ENCODE assay signal across 16 cellular contexts in genomic region chrX:134418317-134419113, GRCh38. TPM values are rescaled to one million over a fixed set of nuclear protein-coding genes. Genes with fewer than 3 reads are reported as not detected.
DNase-seq lines count a peak whose midpoint lies in the region; ATAC-seq and TF ChIP-seq lines count a peak whose summit lies in the region.
"Had no signal": no experiment of that assay in that cellular context is flagged by ENCODE, and none has a peak within 500 bp of the region (broad histone marks: within the 10 kb centered on the region; RNA-seq: fewer than 3 reads in every experiment).

No MANE protein-coding gene starts in this region.

- H3K79me2 ChIP-seq in smooth muscle cell (ENCODE audit: low read depth) = no peaks in the 10 kb centered on the region

- H3K4me1 ChIP-seq in adrenal gland (replicated peaks in 1 of 2) (no peaks in the 10 kb centered on the region), smooth muscle cell (ENCODE audit: low read depth) (no peaks in the 10 kb centered on the region)
- H3K4me1 ChIP-seq: BLaER1 had no signal

- no peak for ATAC-seq in HG02759 (IDR thresholded peaks at IDR 0.05; ENCODE audit: unreplicated experiment)

- H3K9me3 ChIP-seq in adrenal gland (replicated peaks in 1 of 3) (no peaks in the 10 kb centered on the region), smooth muscle cell (replicated peaks; ENCODE audit: low read depth) (no peaks in the 10 kb centered on the region)
- H3K9me3 ChIP-seq: BLaER1, SK-N-SH had no signal

- H3K27ac ChIP-seq in adrenal gland (no peak overlapping the region), smooth muscle cell (ENCODE audit: low read depth) (no peak overlapping the region)
- H3K27ac ChIP-seq: BLaER1, RWPE1 had no signal

- no peak overlapping the region for H3K4me3 ChIP-seq in adrenal gland
- no peak overlapping the region for H3K4me3 ChIP-seq in smooth muscle cell
- H3K4me3 ChIP-seq: BLaER1 had no signal

- no peaks in the 10 kb centered on the region for H4K20me1 ChIP-seq in smooth muscle cell (ENCODE audit: low read depth)

- H3K36me3 ChIP-seq in adrenal gland (replicated peaks in 1 of 2) (peaks cover 0 to 4% of the 10 kb centered on the region in 2 donors), smooth muscle cell (ENCODE audit: low read depth) (no peaks in the 10 kb centered on the region)

- intact Hi-C loops in adrenal gland (cut with DNase I) = no loop called here

- no peak overlapping the region for H2AFZ ChIP-seq in smooth muscle cell (ENCODE audit: low read depth)

- peak; percentile 3 for DNase-seq in HT1080 (ENCODE audit: low read depth)
- DNase-seq in adrenal gland = peak in 6 of 7 donors; percentile 24 to 68 (median 45)
- DNase-seq in iris pigment epithelial cell (ENCODE audit: low read depth) = peak; percentile 24
- no peak for DNase-seq in smooth muscle cell (lab: John Stamatoyannopoulos, UW; ENCODE audit: unreplicated experiment)
- DNase-seq in erythroblast (lab: John Stamatoyannopoulos, UW) = no peak
- DNase-seq in amygdala (lab: John Stamatoyannopoulos, UW) = no peak
- DNase-seq: DMS 273 treated with DMSO at 0.1 percent for 48 hours; H9; NCI-H1092; NCI-H1694; NCI-H69; NK-92 treated with Interleukin-12 subunit alpha and Interleukin-12 subunit beta, amount 100 ng/mL, for 24 hours; SK-N-SH had no signal

- no peaks in the 10 kb centered on the region for H3K27me3 ChIP-seq in adrenal gland
- no peaks in the 10 kb centered on the region for H3K27me3 ChIP-seq in smooth muscle cell (ENCODE audit: low read depth)

- no peak overlapping the region for H3K9ac ChIP-seq in smooth muscle cell (ENCODE audit: low read depth)
- H3K9ac ChIP-seq: BLaER1, SK-N-SH had no signal

- 66 to 79% (median 72%) methylated on average over 8 of the region's 8 CpGs for WGBS in adrenal gland, 4 donors
- WGBS in smooth muscle cell (ENCODE audit: low lambda C conversion rate) = 82% methylated on average over 8 of the region's 8 CpGs

- H3K4me2 ChIP-seq in smooth muscle cell = no peak overlapping the region
- H3K4me2 ChIP-seq: BLaER1, SK-N-SH had no signal

- no peaks in the 10 kb centered on the region for H3F3A ChIP-seq in smooth muscle cell (ENCODE audit: low read depth)

- TF ChIP-seq POLR2A in adrenal gland (IDR thresholded peaks at IDR 0.05) (no peak), erythroblast (IDR thresholded peaks at IDR 0.05; ENCODE audit: low read length) (no peak)

- no peak for TF ChIP-seq CTCF in adrenal gland (IDR thresholded peaks at IDR 0.05)
- no peak for TF ChIP-seq CTCF in smooth muscle cell (IDR thresholded peaks at IDR 0.05; ENCODE audit: borderline replicate concordance, insufficient read depth, poor library complexity, severe bottlenecking)

RNA-seq across cellular contexts. Expression of gene HPRT1, which starts 41.5 kb away (rescaled TPM):
- total RNA-seq in HT1080 (2014; rRNA removed; shearing (Covaris generic)) = 17.1 and 18.1 TPM in 2 replicates
- 132 and 147 TPM in 2 replicates for polyA plus RNA-seq in HT1080 (2015; cell fraction: cytosol; rRNA removed)
- polyA plus RNA-seq in HT1080 (2015; cell fraction: nucleus; rRNA removed) = 74.0 and 87.8 TPM in 2 replicates
- total RNA-seq in adrenal gland = 10 to 100 TPM in 6 of 8 donors, 1 to 10 TPM in 2; 5.5 to 50.6 (median 20.2) TPM
- 10 to 100 TPM; 42.7 to 66.0 (median 50.4) TPM for polyA plus RNA-seq in adrenal gland
- total RNA-seq in smooth muscle cell = 4.2 and 12.6 TPM in 2 replicates
- polyA plus RNA-seq in smooth muscle cell = 16.2 and 21.1 TPM in 2 replicates

RNA-seq across cellular contexts. Expression of gene PHF6, which starts 45.4 kb away (rescaled TPM):
- total RNA-seq in HT1080 (2014; rRNA removed; shearing (Covaris generic)) = 16.8 and 29.4 TPM in 2 replicates
- polyA plus RNA-seq in HT1080 (2015; cell fraction: cytosol; rRNA removed) = 26.3 and 33.6 TPM in 2 replicates
- polyA plus RNA-seq in HT1080 (2015; cell fraction: nucleus; rRNA removed) = 51.1 and 58.5 TPM in 2 replicates
- total RNA-seq in adrenal gland (10 to 100 TPM; 22.5 to 53.5 (median 35.7) TPM), smooth muscle cell (27.8 and 36.1 TPM in 2 replicates)
- polyA plus RNA-seq in adrenal gland (10 to 100 TPM in 2 of 3 donors, 1 to 10 TPM in 1; 8.5 to 24.9 (median 10.0) TPM), smooth muscle cell (13.8 and 15.2 TPM in 2 replicates)

Comparison
In these comparisons a context has a peak if more than half of its experiments do, and no peak if none do; other contexts are left out.
1. DNase-seq: peak in HT1080 (single experiment), adrenal gland (6 of 7) and iris pigment epithelial cell (single experiment); none in smooth muscle cell (single experiment), erythroblast (0 of 2) and amygdala (0 of 56).